8 cellular contexts compared by ENCODE assay signal in the genomic region with DNA sequence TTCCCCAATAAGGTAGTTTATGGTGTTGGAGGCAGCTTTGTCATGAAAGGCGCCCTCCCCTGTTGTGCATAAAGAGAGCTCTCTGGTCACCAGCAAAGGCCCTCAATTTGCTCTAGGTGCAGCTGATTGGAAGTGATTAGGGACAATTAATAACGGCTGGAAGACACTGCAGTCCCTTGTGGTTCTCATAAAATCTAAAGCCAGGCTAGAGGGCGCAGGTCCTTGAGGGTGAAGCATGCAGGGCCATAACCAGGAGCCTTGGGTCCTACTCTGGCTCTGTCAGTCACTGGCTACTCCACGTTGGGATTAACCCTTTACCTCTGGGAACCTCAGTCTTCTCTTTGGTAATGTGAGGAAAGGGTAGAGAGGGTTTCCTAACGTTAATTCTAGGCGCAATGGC. TPM values are rescaled to one million over a fixed set of nuclear protein-coding genes. Genes with fewer than 3 reads are reported as not detected.
DNase-seq lines count a peak whose midpoint lies in the region; ATAC-seq and TF ChIP-seq lines count a peak whose summit lies in the region.

No MANE protein-coding gene starts in this region.

- no peak for TF ChIP-seq EP300 in suprapubic skin (IDR thresholded peaks at IDR 0.05)

- H3K9me3 ChIP-seq in BLaER1 (no peaks in the 10 kb centered on the region), adrenal gland (replicated peaks in 1 of 3) (no peaks in the 10 kb centered on the region), suprapubic skin (no peaks in the 10 kb centered on the region)

- H3K36me3 ChIP-seq in BLaER1, result no peaks in the 10 kb centered on the region
- no peaks in the 10 kb centered on the region for H3K36me3 ChIP-seq in adrenal gland (replicated peaks in 1 of 2)
- H3K36me3 ChIP-seq in kidney epithelial cell (ENCODE audit: control insufficient read depth, insufficient read depth, low read length), result no peaks in the 10 kb centered on the region
- no peaks in the 10 kb centered on the region for H3K36me3 ChIP-seq in suprapubic skin

- TF ChIP-seq POLR2A in adrenal gland (IDR thresholded peaks at IDR 0.05), result no peak
- TF ChIP-seq POLR2A in suprapubic skin (IDR thresholded peaks at IDR 0.05), result no peak

- H4K20me1 ChIP-seq in BLaER1, result peaks cover 46% of the 10 kb centered on the region

- peak overlapping the region; percentile 100 for H3K4me2 ChIP-seq in BLaER1

- H3K27ac ChIP-seq in BLaER1 (no peak overlapping the region), adrenal gland (peak overlapping the region in 3 of 5 donors; percentile 30 to 99 (median 97)), suprapubic skin (peak overlapping the region; percentile 99)

- DNase-seq in NCI-H1105 (lab: John Stamatoyannopoulos, UW), result peak; percentile 56
- DNase-seq in adrenal gland, result peak; percentile 23 to 57 (median 28)
- DNase-seq in kidney epithelial cell (ENCODE audit: low read depth), result no peak
- no peak for DNase-seq in suprapubic skin (ENCODE audit: low spot score in 2 of 2)
- no peak for DNase-seq in NCI-H128 (lab: John Stamatoyannopoulos, UW; ENCODE audit: unreplicated experiment)
- DNase-seq in inferior parietal cortex (ENCODE audit: extremely low spot score), result no peak

- H3K4me3 ChIP-seq in BLaER1, result peak overlapping the region; percentile 92
- H3K4me3 ChIP-seq in adrenal gland, result peak overlapping the region in 2 of 4 donors; percentile 83 to 90
- peak overlapping the region; percentile 88 for H3K4me3 ChIP-seq in kidney epithelial cell (ENCODE audit: low read depth, low read length)
- H3K4me3 ChIP-seq in suprapubic skin, result peak overlapping the region; percentile 92

- intact Hi-C loops in adrenal gland (cut with DNase I), result no loop called here

- H3K9ac ChIP-seq in BLaER1, result peak overlapping the region; percentile 82

- peak; percentile 3 for ATAC-seq in GM18873 (IDR thresholded peaks at IDR 0.05; ENCODE audit: low FRiP score, unreplicated experiment)

- H3K4me1 ChIP-seq in BLaER1, result peaks cover 35% of the 10 kb centered on the region
- peaks cover 9 to 33% of the 10 kb centered on the region in 2 donors for H3K4me1 ChIP-seq in adrenal gland (replicated peaks in 1 of 2)
- H3K4me1 ChIP-seq in suprapubic skin, result peaks cover 67% of the 10 kb centered on the region

- TF ChIP-seq CTCF in adrenal gland (IDR thresholded peaks at IDR 0.05) (no peak), kidney epithelial cell (IDR thresholded peaks at IDR 0.05; ENCODE audit: insufficient read depth, low read length, poor library complexity, severe bottlenecking) (no peak), suprapubic skin (IDR thresholded peaks at IDR 0.05) (no peak)

- 19 to 36% (median 31%) methylated on average over 6 of the region's 6 CpGs for WGBS in adrenal gland, 4 donors
- 33% methylated on average over 6 of the region's 6 CpGs for WGBS in suprapubic skin

- H3K27me3 ChIP-seq in BLaER1 (peaks cover 16% of the 10 kb centered on the region; the same call in 1 of the 2 replicates), adrenal gland (no peaks in the 10 kb centered on the region), kidney epithelial cell (ENCODE audit: control insufficient read depth, insufficient read depth, low read length) (no peaks in the 10 kb centered on the region), suprapubic skin (no peaks in the 10 kb centered on the region)

RNA-seq across cellular contexts. Expression of a gene that starts 1.9 kb away (rescaled TPM):
- total RNA-seq in adrenal gland (10 to 100 TPM; 13.0 to 37.4 (median 27.7) TPM), kidney epithelial cell (9.5 and 16.5 TPM in 2 replicates), suprapubic skin (100 to 1,000 TPM; 103 to 196 (median 171) TPM)
- polyA plus RNA-seq in adrenal gland, result 10 to 100 TPM in 2 of 3 donors, 1 to 10 TPM in 1; 7.4 to 19.5 (median 13.9) TPM

Comparison
In these comparisons a context has a peak if more than half of its experiments do, and no peak if none do; other contexts are left out.
1. DNase-seq: peak in NCI-H1105 (single experiment) and adrenal gland (7 of 7); none in kidney epithelial cell (single experiment), suprapubic skin (0 of 2), NCI-H128 (single experiment) and inferior parietal cortex (single experiment).